8 cellular contexts compared by ENCODE assay signal in the genomic region with DNA sequence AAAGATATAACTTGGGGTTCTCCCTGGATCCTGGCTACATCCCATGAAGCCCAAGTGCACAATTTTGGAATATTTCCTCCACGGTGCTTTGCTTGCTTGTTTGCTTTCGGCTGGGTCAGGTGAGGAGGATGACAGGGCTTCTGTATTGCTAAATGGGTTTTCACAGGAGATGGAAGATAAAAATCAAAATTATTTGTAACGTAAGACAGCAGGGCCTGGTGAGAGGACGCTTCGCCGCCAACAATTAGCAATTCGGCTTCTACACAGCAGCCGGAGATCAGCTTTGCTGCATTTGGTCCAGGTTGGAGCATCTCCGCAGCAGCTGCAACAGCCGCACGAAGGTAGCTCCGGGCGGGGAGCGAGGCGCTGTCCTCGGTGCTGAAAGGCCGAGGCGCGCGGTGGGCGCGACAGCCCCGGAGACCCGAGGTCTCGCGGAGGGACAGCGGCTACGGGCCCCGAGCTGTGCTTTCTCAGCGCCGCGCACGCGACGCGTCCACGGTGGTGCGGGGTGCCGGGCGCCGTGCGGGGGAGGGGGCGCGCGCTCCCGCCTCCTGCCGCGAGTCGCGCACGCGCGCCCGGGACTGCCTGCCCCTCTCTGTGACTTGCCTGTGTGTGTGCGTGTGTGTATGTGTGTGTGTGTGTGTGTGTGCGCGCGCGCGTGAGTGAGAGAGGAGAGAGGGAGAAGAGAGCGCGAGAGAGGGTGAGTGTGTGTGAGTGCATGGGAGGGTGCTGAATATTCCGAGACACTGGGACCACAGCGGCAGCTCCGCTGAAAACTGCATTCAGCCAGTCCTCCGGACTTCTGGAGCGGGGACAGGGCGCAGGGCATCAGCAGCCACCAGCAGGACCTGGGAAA. TPM values are rescaled to one million over a fixed set of nuclear protein-coding genes. Genes with fewer than 3 reads are reported as not detected.
A peak's percentile ranks its signal among the peaks of the same experiment; 100 is the strongest.
DNase-seq lines count a peak whose midpoint lies in the region; ATAC-seq and TF ChIP-seq lines count a peak whose summit lies in the region.

A gene (plus strand): TSS at position 703 of the 856 bp plus-strand sequence. CDS start 315 bp downstream, outside the sequence.

- peaks cover 49% of the 10 kb centered on the region for H3K27me3 Mint-ChIP-seq in chondrocyte (ENCODE audit: low read depth)

- H3K4me3 ChIP-seq in subcutaneous abdominal adipose tissue (ENCODE audit: low read depth in 1 of 5, low read length in 5 of 5), result peak within 1 kb of the TSS in 4 of 5 donors; percentile 22 to 50 (median 38)

- no peak within 1 kb of the TSS for H3K9ac ChIP-seq in subcutaneous abdominal adipose tissue (ENCODE audit: low read length in 5 of 5)

- H3K27ac ChIP-seq in layer of hippocampus (ENCODE audit: low read depth, low read length) (peak within 1 kb of the TSS; percentile 90), subcutaneous abdominal adipose tissue (ENCODE audit: low read depth, low read length) (no peak within 1 kb of the TSS)

- H3K4me1 ChIP-seq in subcutaneous abdominal adipose tissue (ENCODE audit: control insufficient read depth in 5 of 5, insufficient read depth in 5 of 5, low read length in 5 of 5), result peaks cover 0 to 21% (median 17%) of the 10 kb centered on the region in 5 donors

- no peaks in the 10 kb centered on the region for H3K36me3 Mint-ChIP-seq in chondrocyte (ENCODE audit: low read depth)

- peak within 1 kb of the TSS; percentile 89 for H3K4me3 Mint-ChIP-seq in chondrocyte (ENCODE audit: unreplicated experiment)

- DNase-seq in AG08395 (ENCODE audit: low spot score) (peak; percentile 60), GOT3 (lab: John Stamatoyannopoulos, UW) (peak; percentile 0), NCI-H526 treated with DMSO at 0.1 percent for 48 hours (lab: John Stamatoyannopoulos, UW) (peak; percentile 46), chondrocyte (ENCODE audit: low spot score) (peak; percentile 91)
- no peak for DNase-seq in activated naive CD4-positive, alpha-beta T cell treated with Interleukin-2 at 50 U/mL for 16 hours

- no peaks in the 10 kb centered on the region for H3K9me3 ChIP-seq in subcutaneous abdominal adipose tissue (ENCODE audit: control insufficient read depth in 5 of 5, low read length in 5 of 5)

- no peaks in the 10 kb centered on the region for H3K36me3 ChIP-seq in subcutaneous abdominal adipose tissue (ENCODE audit: control insufficient read depth in 5 of 5, insufficient read depth in 5 of 5, low read length in 5 of 5)

- peaks cover 24% of the 10 kb centered on the region for H3K4me1 Mint-ChIP-seq in chondrocyte (ENCODE audit: low read depth)

- H3K9me3 Mint-ChIP-seq in chondrocyte (ENCODE audit: low read depth), result no peaks in the 10 kb centered on the region

- ATAC-seq in HG03039 (IDR thresholded peaks at IDR 0.05; ENCODE audit: unreplicated experiment), result no peak

- H3K27ac Mint-ChIP-seq in chondrocyte (ENCODE audit: unreplicated experiment), result no peak within 1 kb of the TSS

- H3K27me3 ChIP-seq in layer of hippocampus (ENCODE audit: control insufficient read depth, insufficient read depth, low read length) (no peaks in the 10 kb centered on the region), subcutaneous abdominal adipose tissue (ENCODE audit: control insufficient read depth in 5 of 5, insufficient read depth in 4 of 5, low read length in 5 of 5) (peaks cover 27 to 43% (median 31%) of the 10 kb centered on the region in 5 donors)

- TF ChIP-seq CTCF in chondrocyte (IDR thresholded peaks at IDR 0.05), result no peak

RNA-seq across cellular contexts. Expression of the gene that starts here (rescaled TPM):
- total RNA-seq in chondrocyte, result 0.77 to 1.4 TPM (median 1.0 TPM) in 3 replicates
